12 cellular contexts compared by ENCODE assay signal in genomic region chr5:39400711-39401385, GRCh38. TPM values are rescaled to one million over a fixed set of nuclear protein-coding genes. Genes with fewer than 3 reads are reported as not detected.
DNase-seq lines count a peak whose midpoint lies in the region; ATAC-seq and TF ChIP-seq lines count a peak whose summit lies in the region.
"Had no signal": no experiment of that assay in that cellular context is flagged by ENCODE, and none has a peak within 500 bp of the region (broad histone marks: within the 10 kb centered on the region; RNA-seq: fewer than 3 reads in every experiment).

No MANE protein-coding gene starts in this region.

- peaks cover 3% of the 10 kb centered on the region for H3K36me3 Mint-ChIP-seq in central memory CD8-positive, alpha-beta T cell (ENCODE audit: insufficient read depth)

- H3K4me3 ChIP-seq in lower lobe of right lung: no peak overlapping the region
- H3K4me3 ChIP-seq in skin epidermis: no peak overlapping the region
- H3K4me3 ChIP-seq: BLaER1 had no signal

- no peak overlapping the region for H3K4me3 Mint-ChIP-seq in central memory CD8-positive, alpha-beta T cell

- H3K27me3 ChIP-seq in lower lobe of right lung (ENCODE audit: low read depth): no peaks in the 10 kb centered on the region
- H3K27me3 ChIP-seq: BLaER1 had no signal

- peaks cover 61% of the 10 kb centered on the region for H3K4me1 ChIP-seq in lower lobe of right lung

- H3K9me3 ChIP-seq in lower lobe of right lung: no peaks in the 10 kb centered on the region
- H3K9me3 ChIP-seq: BLaER1 had no signal

- peaks cover 9% of the 10 kb centered on the region for H3K27me3 Mint-ChIP-seq in central memory CD8-positive, alpha-beta T cell

- H3K27ac ChIP-seq in lower lobe of right lung (peak overlapping the region; percentile 74), skin epidermis (peak overlapping the region in 17 of 21 experiments; percentile 13 to 85 (median 70))
- H3K27ac ChIP-seq: BLaER1 had no signal

- DNase-seq in EH (ENCODE audit: low read depth) (peak; percentile 87), lower lobe of right lung (no peak), DMS53 (lab: John Stamatoyannopoulos, UW) (no peak), DMS 273 treated with DMSO at 0.1 percent for 48 hours (lab: John Stamatoyannopoulos, UW) (no peak)
- DNase-seq in central memory CD8-positive, alpha-beta T cell (ENCODE audit: low spot score in 2 of 2): no peak
- DNase-seq: activated CD4-positive, alpha-beta T cell treated with anti-CD3 and anti-CD28 coated beads, Interleukin-2, amount 50 U/mL, for 1 hour; activated naive CD4-positive, alpha-beta T cell treated with anti-CD3 and anti-CD28 coated beads, Interleukin-2, amount 50 U/mL, for 16 hours; NCI-H526 treated with DMSO at 0.1 percent for 48 hours had no signal

- TF ChIP-seq CTCF in lower lobe of right lung (IDR thresholded peaks at IDR 0.05): no peak

- no peaks in the 10 kb centered on the region for H3K9me3 Mint-ChIP-seq in central memory CD8-positive, alpha-beta T cell

- no peaks in the 10 kb centered on the region for H3K36me3 ChIP-seq in lower lobe of right lung
- H3K36me3 ChIP-seq: BLaER1 had no signal

- peaks cover 15% of the 10 kb centered on the region for H3K4me1 Mint-ChIP-seq in central memory CD8-positive, alpha-beta T cell

- intact Hi-C loops in lower lobe of right lung (cut with DNase I): no loop called here

- H3K27ac Mint-ChIP-seq in central memory CD8-positive, alpha-beta T cell (ENCODE audit: low read depth): peak overlapping the region; percentile 56

- no peak for ATAC-seq in central memory CD8-positive, alpha-beta T cell (replicated peaks; ENCODE audit: extremely low read depth, poor library complexity, severe bottlenecking)
- ATAC-seq in lower lobe of right lung (no peak), GM18873 (IDR thresholded peaks at IDR 0.05; ENCODE audit: low FRiP score, unreplicated experiment) (no peak), HG03139 (IDR thresholded peaks at IDR 0.05; ENCODE audit: unreplicated experiment) (no peak)

RNA-seq across cellular contexts. Expression of gene DAB2, which starts 23.9 kb away (rescaled TPM):
- 164 TPM for total RNA-seq in lower lobe of right lung

RNA-seq across cellular contexts. Expression of gene C9, which starts 36.6 kb away (rescaled TPM):
- total RNA-seq in lower lobe of right lung: 0.27 TPM
